1 cellular context compared by ENCODE assay signal in the genomic region with DNA sequence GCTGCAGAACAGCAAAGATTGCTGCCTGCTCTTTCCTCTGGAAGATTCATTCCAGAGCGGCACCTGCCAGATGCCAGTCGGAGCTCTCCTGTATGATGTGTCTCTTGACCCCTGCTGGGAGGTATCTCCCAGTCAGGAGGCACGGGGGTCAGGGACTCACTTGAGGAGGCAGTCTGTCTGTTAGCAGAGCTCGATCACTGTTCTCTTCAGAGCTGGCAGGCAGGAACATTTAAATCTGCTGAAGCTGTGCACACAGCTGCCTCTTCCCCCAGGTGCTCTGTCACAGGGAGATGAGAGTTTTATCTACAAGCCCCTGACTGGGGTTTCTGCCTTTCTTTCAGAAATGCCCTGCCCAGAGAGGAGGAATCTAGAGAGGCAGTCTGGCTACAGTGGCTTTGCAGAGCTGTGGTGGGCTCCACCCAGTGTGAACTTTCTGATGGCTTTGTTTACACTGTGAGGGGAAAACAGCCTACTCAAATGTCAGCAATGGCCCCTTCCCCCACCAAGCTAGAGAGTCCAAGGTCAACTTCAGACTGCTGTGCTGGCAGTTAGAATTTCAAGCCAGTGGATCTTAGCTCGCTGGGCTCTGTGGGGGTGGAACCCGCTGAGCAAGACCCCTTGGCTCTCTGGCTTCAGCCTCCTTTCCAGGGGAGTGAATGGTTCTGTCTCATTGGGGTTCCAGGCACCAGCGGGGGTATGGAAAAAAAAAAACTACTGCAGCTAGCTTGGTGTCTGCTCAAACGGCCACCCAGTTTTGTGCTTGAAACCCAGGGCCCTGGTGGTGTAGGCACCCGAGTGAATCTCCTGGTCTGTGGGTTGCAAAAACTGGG.
TF ChIP-seq lines count a peak whose summit lies in the region.
"Not testable (repeated sequence)": the region's sequence is repeated elsewhere in the genome, so short reads cannot be mapped to it uniquely, and the experiment has no call there.

No MANE protein-coding gene starts in this region.

TF ChIP-seq in HepG2, 621 proteins besides CTCF, POLR2A, EP300 and RAD21 (continued from another document and continues in another):
- not testable (repeated sequence) for TF ChIP-seq FOXA1, SOX6 (IDR thresholded peaks at IDR 0.05)
- TF ChIP-seq FOXA1 (CRISPR knock-in tag; IDR thresholded peaks at IDR 0.05): peak; percentile 88
- TF ChIP-seq MAX (IDR thresholded peaks at IDR 0.05): 0 out of 2 replicates have a peak, but pooled peaks have one; percentile 17
- peak; percentile 67 for TF ChIP-seq YEATS4 (CRISPR knock-in tag; IDR thresholded peaks at IDR 0.05; ENCODE audit: borderline replicate concordance)
- TF ChIP-seq ZBTB7B (CRISPR knock-in tag; IDR thresholded peaks at IDR 0.05): peak; percentile 42; the same call in 1 of the 2 replicates
- TF ChIP-seq FOXK1 (CRISPR knock-in tag; IDR thresholded peaks at IDR 0.05; ENCODE audit: borderline replicate concordance, low read depth): peak; percentile 84
- TF ChIP-seq, protein P1, sequence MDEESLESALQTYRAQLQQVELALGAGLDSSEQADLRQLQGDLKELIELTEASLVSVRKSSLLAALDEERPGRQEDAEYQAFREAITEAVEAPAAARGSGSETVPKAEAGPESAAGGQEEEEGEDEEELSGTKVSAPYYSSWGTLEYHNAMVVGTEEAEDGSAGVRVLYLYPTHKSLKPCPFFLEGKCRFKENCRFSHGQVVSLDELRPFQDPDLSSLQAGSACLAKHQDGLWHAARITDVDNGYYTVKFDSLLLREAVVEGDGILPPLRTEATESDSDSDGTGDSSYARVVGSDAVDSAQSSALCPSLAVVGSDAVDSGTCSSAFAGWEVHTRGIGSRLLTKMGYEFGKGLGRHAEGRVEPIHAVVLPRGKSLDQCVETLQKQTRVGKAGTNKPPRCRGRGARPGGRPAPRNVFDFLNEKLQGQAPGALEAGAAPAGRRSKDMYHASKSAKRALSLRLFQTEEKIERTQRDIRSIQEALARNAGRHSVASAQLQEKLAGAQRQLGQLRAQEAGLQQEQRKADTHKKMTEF (CRISPR knock-in tag; IDR thresholded peaks at IDR 0.05): peak; percentile 41; the same call in 1 of the 2 replicates
- peak; percentile 98 for TF ChIP-seq ZNF18 (CRISPR knock-in tag; IDR thresholded peaks at IDR 0.05; ENCODE audit: insufficient replicate concordance)
- peak in 1 of 2 experiments; percentile 25; a peak in 1 of 4 replicates for TF ChIP-seq MAFK (conservative IDR thresholded peaks at IDR 0.05 in 1 of 2, IDR thresholded peaks at IDR 0.05 in 1 of 2; ENCODE audit: low read length in 2 of 2)
- TF ChIP-seq ZBTB7A (CRISPR knock-in tag; IDR thresholded peaks at IDR 0.05): peak; percentile 81
- TF ChIP-seq FOXP4 (CRISPR knock-in tag; IDR thresholded peaks at IDR 0.05): peak; percentile 89
- 0 out of 4 replicates have a peak, but pooled peaks of 1 of the 2 experiments have one; percentile 20 for TF ChIP-seq KLF16 (CRISPR knock-in tag; IDR thresholded peaks at IDR 0.05)
- TF ChIP-seq, protein P2, sequence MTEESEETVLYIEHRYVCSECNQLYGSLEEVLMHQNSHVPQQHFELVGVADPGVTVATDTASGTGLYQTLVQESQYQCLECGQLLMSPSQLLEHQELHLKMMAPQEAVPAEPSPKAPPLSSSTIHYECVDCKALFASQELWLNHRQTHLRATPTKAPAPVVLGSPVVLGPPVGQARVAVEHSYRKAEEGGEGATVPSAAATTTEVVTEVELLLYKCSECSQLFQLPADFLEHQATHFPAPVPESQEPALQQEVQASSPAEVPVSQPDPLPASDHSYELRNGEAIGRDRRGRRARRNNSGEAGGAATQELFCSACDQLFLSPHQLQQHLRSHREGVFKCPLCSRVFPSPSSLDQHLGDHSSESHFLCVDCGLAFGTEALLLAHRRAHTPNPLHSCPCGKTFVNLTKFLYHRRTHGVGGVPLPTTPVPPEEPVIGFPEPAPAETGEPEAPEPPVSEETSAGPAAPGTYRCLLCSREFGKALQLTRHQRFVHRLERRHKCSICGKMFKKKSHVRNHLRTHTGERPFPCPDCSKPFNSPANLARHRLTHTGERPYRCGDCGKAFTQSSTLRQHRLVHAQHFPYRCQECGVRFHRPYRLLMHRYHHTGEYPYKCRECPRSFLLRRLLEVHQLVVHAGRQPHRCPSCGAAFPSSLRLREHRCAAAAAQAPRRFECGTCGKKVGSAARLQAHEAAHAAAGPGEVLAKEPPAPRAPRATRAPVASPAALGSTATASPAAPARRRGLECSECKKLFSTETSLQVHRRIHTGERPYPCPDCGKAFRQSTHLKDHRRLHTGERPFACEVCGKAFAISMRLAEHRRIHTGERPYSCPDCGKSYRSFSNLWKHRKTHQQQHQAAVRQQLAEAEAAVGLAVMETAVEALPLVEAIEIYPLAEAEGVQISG (CRISPR knock-in tag; IDR thresholded peaks at IDR 0.05): peak; percentile 32; the same call in 1 of the 2 replicates
- TF ChIP-seq GATAD2A (CRISPR knock-in tag; IDR thresholded peaks at IDR 0.05): peak; percentile 74
- peak; percentile 60; the same call in 1 of the 2 replicates for TF ChIP-seq POGZ (CRISPR knock-in tag; IDR thresholded peaks at IDR 0.05)
- TF ChIP-seq PHF21A (CRISPR knock-in tag; IDR thresholded peaks at IDR 0.05): peak; percentile 46; the same call in 1 of the 2 replicates
- TF ChIP-seq MAFF (IDR thresholded peaks at IDR 0.05; ENCODE audit: low read depth, low read length): 0 out of 2 replicates have a peak, but pooled peaks have one; percentile 17
- 0 out of 2 replicates have a peak, but pooled peaks have one; percentile 55 for TF ChIP-seq MEF2D (CRISPR knock-in tag; IDR thresholded peaks at IDR 0.05)
- peak; percentile 70; the same call in 1 of the 2 replicates for TF ChIP-seq WIZ (CRISPR knock-in tag; IDR thresholded peaks at IDR 0.05)
- TF ChIP-seq, protein P3, sequence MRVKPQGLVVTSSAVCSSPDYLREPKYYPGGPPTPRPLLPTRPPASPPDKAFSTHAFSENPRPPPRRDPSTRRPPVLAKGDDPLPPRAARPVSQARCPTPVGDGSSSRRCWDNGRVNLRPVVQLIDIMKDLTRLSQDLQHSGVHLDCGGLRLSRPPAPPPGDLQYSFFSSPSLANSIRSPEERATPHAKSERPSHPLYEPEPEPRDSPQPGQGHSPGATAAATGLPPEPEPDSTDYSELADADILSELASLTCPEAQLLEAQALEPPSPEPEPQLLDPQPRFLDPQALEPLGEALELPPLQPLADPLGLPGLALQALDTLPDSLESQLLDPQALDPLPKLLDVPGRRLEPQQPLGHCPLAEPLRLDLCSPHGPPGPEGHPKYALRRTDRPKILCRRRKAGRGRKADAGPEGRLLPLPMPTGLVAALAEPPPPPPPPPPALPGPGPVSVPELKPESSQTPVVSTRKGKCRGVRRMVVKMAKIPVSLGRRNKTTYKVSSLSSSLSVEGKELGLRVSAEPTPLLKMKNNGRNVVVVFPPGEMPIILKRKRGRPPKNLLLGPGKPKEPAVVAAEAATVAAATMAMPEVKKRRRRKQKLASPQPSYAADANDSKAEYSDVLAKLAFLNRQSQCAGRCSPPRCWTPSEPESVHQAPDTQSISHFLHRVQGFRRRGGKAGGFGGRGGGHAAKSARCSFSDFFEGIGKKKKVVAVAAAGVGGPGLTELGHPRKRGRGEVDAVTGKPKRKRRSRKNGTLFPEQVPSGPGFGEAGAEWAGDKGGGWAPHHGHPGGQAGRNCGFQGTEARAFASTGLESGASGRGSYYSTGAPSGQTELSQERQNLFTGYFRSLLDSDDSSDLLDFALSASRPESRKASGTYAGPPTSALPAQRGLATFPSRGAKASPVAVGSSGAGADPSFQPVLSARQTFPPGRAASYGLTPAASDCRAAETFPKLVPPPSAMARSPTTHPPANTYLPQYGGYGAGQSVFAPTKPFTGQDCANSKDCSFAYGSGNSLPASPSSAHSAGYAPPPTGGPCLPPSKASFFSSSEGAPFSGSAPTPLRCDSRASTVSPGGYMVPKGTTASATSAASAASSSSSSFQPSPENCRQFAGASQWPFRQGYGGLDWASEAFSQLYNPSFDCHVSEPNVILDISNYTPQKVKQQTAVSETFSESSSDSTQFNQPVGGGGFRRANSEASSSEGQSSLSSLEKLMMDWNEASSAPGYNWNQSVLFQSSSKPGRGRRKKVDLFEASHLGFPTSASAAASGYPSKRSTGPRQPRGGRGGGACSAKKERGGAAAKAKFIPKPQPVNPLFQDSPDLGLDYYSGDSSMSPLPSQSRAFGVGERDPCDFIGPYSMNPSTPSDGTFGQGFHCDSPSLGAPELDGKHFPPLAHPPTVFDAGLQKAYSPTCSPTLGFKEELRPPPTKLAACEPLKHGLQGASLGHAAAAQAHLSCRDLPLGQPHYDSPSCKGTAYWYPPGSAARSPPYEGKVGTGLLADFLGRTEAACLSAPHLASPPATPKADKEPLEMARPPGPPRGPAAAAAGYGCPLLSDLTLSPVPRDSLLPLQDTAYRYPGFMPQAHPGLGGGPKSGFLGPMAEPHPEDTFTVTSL (CRISPR knock-in tag; IDR thresholded peaks at IDR 0.05; ENCODE audit: borderline replicate concordance): peak; percentile 40; the same call in 1 of the 2 replicates
- TF ChIP-seq ZSCAN30 (CRISPR knock-in tag; IDR thresholded peaks at IDR 0.05): peak; percentile 38; the same call in 1 of the 2 replicates
- TF ChIP-seq HMG20A (CRISPR knock-in tag; IDR thresholded peaks at IDR 0.05; ENCODE audit: borderline replicate concordance): peak; percentile 28; the same call in 1 of the 2 replicates
- peak; percentile 82 for TF ChIP-seq FOXA3 (CRISPR knock-in tag; IDR thresholded peaks at IDR 0.05)
- TF ChIP-seq PITX1 (CRISPR knock-in tag; IDR thresholded peaks at IDR 0.05): peak; percentile 58
- peak; percentile 57; the same call in 1 of the 2 replicates for TF ChIP-seq IRF2 (CRISPR knock-in tag; IDR thresholded peaks at IDR 0.05)
- TF ChIP-seq, protein P4, sequence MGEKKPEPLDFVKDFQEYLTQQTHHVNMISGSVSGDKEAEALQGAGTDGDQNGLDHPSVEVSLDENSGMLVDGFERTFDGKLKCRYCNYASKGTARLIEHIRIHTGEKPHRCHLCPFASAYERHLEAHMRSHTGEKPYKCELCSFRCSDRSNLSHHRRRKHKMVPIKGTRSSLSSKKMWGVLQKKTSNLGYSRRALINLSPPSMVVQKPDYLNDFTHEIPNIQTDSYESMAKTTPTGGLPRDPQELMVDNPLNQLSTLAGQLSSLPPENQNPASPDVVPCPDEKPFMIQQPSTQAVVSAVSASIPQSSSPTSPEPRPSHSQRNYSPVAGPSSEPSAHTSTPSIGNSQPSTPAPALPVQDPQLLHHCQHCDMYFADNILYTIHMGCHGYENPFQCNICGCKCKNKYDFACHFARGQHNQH (CRISPR knock-in tag; IDR thresholded peaks at IDR 0.05): peak; percentile 43; the same call in 1 of the 2 replicates
- TF ChIP-seq, protein P5, sequence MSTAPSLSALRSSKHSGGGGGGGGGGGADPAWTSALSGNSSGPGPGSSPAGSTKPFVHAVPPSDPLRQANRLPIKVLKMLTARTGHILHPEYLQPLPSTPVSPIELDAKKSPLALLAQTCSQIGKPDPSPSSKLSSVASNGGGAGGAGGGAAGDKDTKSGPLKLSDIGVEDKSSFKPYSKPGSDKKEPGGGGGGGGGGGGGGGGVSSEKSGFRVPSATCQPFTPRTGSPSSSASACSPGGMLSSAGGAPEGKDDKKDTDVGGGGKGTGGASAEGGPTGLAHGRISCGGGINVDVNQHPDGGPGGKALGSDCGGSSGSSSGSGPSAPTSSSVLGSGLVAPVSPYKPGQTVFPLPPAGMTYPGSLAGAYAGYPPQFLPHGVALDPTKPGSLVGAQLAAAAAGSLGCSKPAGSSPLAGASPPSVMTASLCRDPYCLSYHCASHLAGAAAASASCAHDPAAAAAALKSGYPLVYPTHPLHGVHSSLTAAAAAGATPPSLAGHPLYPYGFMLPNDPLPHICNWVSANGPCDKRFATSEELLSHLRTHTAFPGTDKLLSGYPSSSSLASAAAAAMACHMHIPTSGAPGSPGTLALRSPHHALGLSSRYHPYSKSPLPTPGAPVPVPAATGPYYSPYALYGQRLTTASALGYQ (CRISPR knock-in tag; IDR thresholded peaks at IDR 0.05): peak; percentile 68; the same call in 1 of the 2 replicates
- TF ChIP-seq FOSL2 (CRISPR knock-in tag; IDR thresholded peaks at IDR 0.05): peak; percentile 49
- 0 out of 2 replicates have a peak, but pooled peaks have one; percentile 22 for TF ChIP-seq HOMEZ (CRISPR knock-in tag; IDR thresholded peaks at IDR 0.05; ENCODE audit: low read depth)
- TF ChIP-seq MAFG (CRISPR knock-in tag; IDR thresholded peaks at IDR 0.05): peak; percentile 64; the same call in 1 of the 2 replicates
- TF ChIP-seq SOX6 (CRISPR knock-in tag; IDR thresholded peaks at IDR 0.05): peak; percentile 61; the same call in 1 of the 2 replicates
- TF ChIP-seq SALL1 (CRISPR knock-in tag; IDR thresholded peaks at IDR 0.05): peak; percentile 78
- TF ChIP-seq RXRA (CRISPR knock-in tag; IDR thresholded peaks at IDR 0.05): peak; percentile 23; the same call in 1 of the 2 replicates
- TF ChIP-seq ZMYM4 (CRISPR knock-in tag; IDR thresholded peaks at IDR 0.05): peak; percentile 63
- peak; percentile 96 for TF ChIP-seq SIX1 (CRISPR knock-in tag; IDR thresholded peaks at IDR 0.05; ENCODE audit: borderline replicate concordance)
